16 cellular contexts compared by ENCODE assay signal in the genomic region with DNA sequence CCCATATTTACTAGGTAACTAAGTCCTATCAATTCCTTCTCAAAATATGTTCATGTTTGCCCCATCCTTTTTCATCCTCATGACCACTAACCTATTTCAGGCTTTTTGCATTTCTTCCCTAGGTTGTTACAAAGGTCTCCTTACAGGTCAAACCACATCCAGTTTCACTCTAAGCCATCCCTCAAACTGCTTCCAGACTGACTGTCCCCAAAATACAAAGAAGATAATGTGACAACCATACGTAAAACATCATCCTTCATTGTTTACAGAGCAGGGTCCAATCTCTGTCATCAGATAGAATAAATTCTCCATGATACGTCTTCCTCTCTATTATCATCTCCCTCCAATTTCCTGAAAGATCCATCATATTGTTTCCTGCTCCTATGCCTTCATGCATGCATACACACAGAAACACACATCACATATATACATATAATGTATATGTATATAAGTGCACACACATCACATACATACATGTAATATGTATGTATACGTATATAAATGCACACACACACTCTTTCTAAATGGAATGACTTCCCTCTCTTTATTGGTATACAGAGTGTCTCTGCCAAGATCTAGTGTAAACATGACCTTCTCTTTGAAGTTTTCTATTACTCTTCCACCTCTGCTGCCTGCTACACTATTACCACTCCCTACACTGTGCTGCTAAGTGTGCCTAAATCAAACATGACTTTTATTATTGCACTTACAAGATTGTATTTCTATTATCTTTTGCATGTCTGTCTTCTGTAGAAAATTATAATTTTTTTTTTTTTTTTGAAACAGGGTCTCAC.
"Had no signal": no experiment of that assay in that cellular context is flagged by ENCODE, and none has a peak within 500 bp of the region (broad histone marks: within the 10 kb centered on the region; RNA-seq: fewer than 3 reads in every experiment).

No MANE protein-coding gene starts in this region.

- H3K27ac ChIP-seq: cardiac muscle cell, esophagus squamous epithelium, prostate gland, right atrium auricular region had no signal

- H3K4me3 ChIP-seq: cardiac muscle cell, esophagus squamous epithelium, prostate gland, right atrium auricular region had no signal

- ATAC-seq: activated CD8-positive, alpha-beta memory T cell treated with anti-CD3 and anti-CD28 coated beads, Interleukin-2, amount 10 ng/mL, durations not matched to agents 7 days and 5 days; effector memory CD8-positive, alpha-beta T cell had no signal

- H3K36me3 ChIP-seq: cardiac muscle cell, esophagus squamous epithelium, prostate gland, right atrium auricular region had no signal

- DNase-seq: activated CD4-positive, alpha-beta memory T cell treated with anti-CD3 and anti-CD28 coated beads, Interleukin-2, amount 10 ng/mL, durations not matched to agents 7 days and 5 days; activated CD4-positive, alpha-beta T cell treated with anti-CD3 and anti-CD28 coated beads for 4 hours; activated CD8-positive, alpha-beta memory T cell treated with anti-CD3 and anti-CD28 coated beads, Interleukin-2, amount 10 ng/mL, durations not matched to agents 7 days and 5 days; activated naive CD4-positive, alpha-beta T cell; activated naive CD8-positive, alpha-beta T cell treated with anti-CD3 and anti-CD28 coated beads for 36 hours; amniotic stem cell; dermis blood vessel endothelial cell; effector memory CD8-positive, alpha-beta T cell; esophagus squamous epithelium; midbrain; naive B cell; T-helper 2 cell; trophoblast cell had no signal

- H3K9me3 ChIP-seq: esophagus squamous epithelium, prostate gland had no signal

- H3K4me1 ChIP-seq: esophagus squamous epithelium, prostate gland, right atrium auricular region had no signal

- H3K27me3 ChIP-seq: cardiac muscle cell, esophagus squamous epithelium, right atrium auricular region had no signal
